In genomic region chr4:139559095-139559490, GRCh38 we compare ENCODE assay signal across 1 cellular context.
TF ChIP-seq lines count a peak whose summit lies in the region.

No MANE protein-coding gene starts in this region.

TF ChIP-seq in IMR-90, 13 proteins besides CTCF, POLR2A, EP300 and RAD21:
- TF ChIP-seq MAFK (IDR thresholded peaks at IDR 0.05; ENCODE audit: low read depth, low read length) (no peak), ELK1 (IDR thresholded peaks at IDR 0.05; ENCODE audit: borderline replicate concordance, low read depth, low read length) (no peak), FOS (IDR thresholded peaks at IDR 0.05; ENCODE audit: low read depth, low read length) (no peak), USF2 (IDR thresholded peaks at IDR 0.05; ENCODE audit: low read depth, low read length) (no peak), CEBPB (IDR thresholded peaks at IDR 0.05; ENCODE audit: low read depth, low read length) (no peak), RFX5 (IDR thresholded peaks at IDR 0.05; ENCODE audit: low read depth, low read length) (no peak), RCOR1 (IDR thresholded peaks at IDR 0.05; ENCODE audit: insufficient replicate concordance, low read length) (no peak), MXI1 (IDR thresholded peaks at IDR 0.05; ENCODE audit: borderline replicate concordance, low read depth, low read length) (no peak), CHD1 (IDR thresholded peaks at IDR 0.05; ENCODE audit: low read depth, low read length) (no peak), SMC3 (IDR thresholded peaks at IDR 0.05; ENCODE audit: low read depth, low read length) (no peak)
